10 cellular contexts compared by ENCODE assay signal in the genomic region with DNA sequence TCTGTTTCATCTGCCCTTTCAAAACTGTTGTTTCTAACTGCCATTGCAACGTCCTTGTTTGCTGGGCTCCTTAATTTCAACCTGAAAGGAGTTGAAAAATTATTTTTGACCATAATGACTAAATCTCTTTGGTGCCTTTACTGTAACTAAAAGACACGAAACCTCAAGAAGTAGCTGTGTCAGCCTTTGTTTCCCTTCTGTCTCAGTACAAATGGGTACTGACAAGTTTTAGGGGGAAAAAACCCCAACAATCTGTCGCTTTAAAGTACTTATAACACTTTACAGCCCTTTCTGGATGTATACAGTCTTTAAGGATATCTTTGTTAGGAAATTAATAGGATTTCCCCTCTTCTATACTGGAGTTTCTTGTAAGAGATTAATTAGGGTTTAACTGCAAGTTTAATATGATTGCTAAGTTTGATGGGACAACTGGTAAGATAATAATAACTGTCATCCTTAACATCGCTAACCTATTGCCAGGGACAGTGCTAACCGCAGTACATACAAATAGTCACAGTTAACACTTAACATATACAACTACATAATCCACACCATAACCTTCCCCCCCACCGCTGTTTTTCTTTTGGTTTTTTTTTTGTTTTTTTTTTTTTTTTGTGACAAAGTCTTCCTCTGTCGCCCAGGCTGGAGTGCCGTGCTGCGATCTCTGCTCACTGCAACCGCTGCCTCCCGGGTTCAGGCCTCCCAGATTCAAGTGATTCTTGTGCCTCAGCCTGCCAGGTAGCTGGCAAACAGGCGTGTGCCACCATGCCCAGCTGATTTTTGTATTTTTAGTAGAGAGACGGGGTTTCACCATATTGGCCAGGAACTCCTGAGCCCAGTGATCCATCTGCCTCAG. TPM values are rescaled to one million over a fixed set of nuclear protein-coding genes. Genes with fewer than 3 reads are reported as not detected.
DNase-seq lines count a peak whose midpoint lies in the region; ATAC-seq and TF ChIP-seq lines count a peak whose summit lies in the region.
"Had no signal": no experiment of that assay in that cellular context is flagged by ENCODE, and none has a peak within 500 bp of the region (broad histone marks: within the 10 kb centered on the region; RNA-seq: fewer than 3 reads in every experiment).

No MANE protein-coding gene starts in this region.

- RAD21 ChIA-PET in HCT116 (lab: Charles Lee; ENCODE audit: low non-redundant PET in 1 of 2, low total read pairs in 2 of 2, uncharacterized antibody in 2 of 2, unreplicated experiment in 2 of 2): no interaction called here

- no peaks in the 10 kb centered on the region for H3K9me3 ChIP-seq in HCT116 (ENCODE audit: control insufficient read depth in 1 of 2, insufficient read depth in 1 of 2, low read depth in 1 of 2, low read length in 2 of 2)
- no peaks in the 10 kb centered on the region for H3K9me3 ChIP-seq in hepatocyte (ENCODE audit: low read depth)
- no peaks in the 10 kb centered on the region for H3K9me3 ChIP-seq in Peyer's patch

- H3K9me3 Mint-ChIP-seq in activated naive CD8-positive, alpha-beta T cell (ENCODE audit: low read depth): no peaks in the 10 kb centered on the region
- H3K9me3 Mint-ChIP-seq: activated naive CD8-positive, alpha-beta T cell treated with anti-CD3 and anti-CD28 coated beads, Interleukin-2, amount 10 ng/mL, durations not matched to agents 7 days and 5 days had no signal

- intact Hi-C loops in HCT116 (cut with micrococcal nuclease): loop anchor here (10.0 kb wide), 1 partner anchor 295 kb away; no protein-coding TSS in a partner anchor

- TF ChIP-seq CTCF in HCT116 (IDR thresholded peaks at IDR 0.05 in 2 of 3, conservative IDR thresholded peaks at IDR 0.05 in 1 of 3; ENCODE audit: borderline replicate concordance in 1 of 3, insufficient read depth in 1 of 3, low read depth in 2 of 3, low read length in 2 of 3): no peak
- TF ChIP-seq CTCF in hepatocyte (IDR thresholded peaks at IDR 0.05; ENCODE audit: poor library complexity): no peak
- TF ChIP-seq CTCF in Peyer's patch (IDR thresholded peaks at IDR 0.05): no peak

- peak overlapping the region; percentile 66 for H3K4me3 Mint-ChIP-seq in activated naive CD8-positive, alpha-beta T cell

- no peak for TF ChIP-seq POLR2A in HCT116 (IDR thresholded peaks at IDR 0.05; ENCODE audit: borderline replicate concordance, extremely low read depth, insufficient read depth, insufficient read length)
- TF ChIP-seq POLR2A in Peyer's patch (IDR thresholded peaks at IDR 0.05): no peak

- H3K79me2 ChIP-seq in HCT116 (ENCODE audit: insufficient read depth, low read length): no peaks in the 10 kb centered on the region
- H3K79me2 ChIP-seq in hepatocyte: peaks cover 24% of the 10 kb centered on the region

- TF ChIP-seq RAD21 in HCT116 (IDR thresholded peaks at IDR 0.05; ENCODE audit: low read depth): no peak

- H3K4me3 ChIP-seq in HCT116 (replicated peaks in 1 of 2; ENCODE audit: low read depth in 1 of 2, low read length in 2 of 2) (peak overlapping the region; percentile 50 to 58; a peak in 2 of 4 replicates), hepatocyte (peak overlapping the region; percentile 49), skin epidermis (peak overlapping the region in 3 of 7 experiments; percentile 27 to 46 (median 41)), Peyer's patch (no peak overlapping the region)

- peaks cover 62% of the 10 kb centered on the region for H3K27me3 Mint-ChIP-seq in activated naive CD8-positive, alpha-beta T cell

- 62% methylated on average over 13 of the region's 13 CpGs for WGBS in hepatocyte (ENCODE audit: low lambda C conversion rate, missing lambda C conversion rate)

- H3K27ac Mint-ChIP-seq in activated naive CD8-positive, alpha-beta T cell: no peak overlapping the region
- H3K27ac Mint-ChIP-seq: activated naive CD8-positive, alpha-beta T cell treated with anti-CD3 and anti-CD28 coated beads, Interleukin-2, amount 10 ng/mL, durations not matched to agents 7 days and 5 days had no signal

- no peak overlapping the region for H3K9ac ChIP-seq in HCT116 (ENCODE audit: low read length)

- H3K36me3 ChIP-seq in HCT116 (ENCODE audit: control insufficient read depth in 1 of 2, insufficient read depth in 2 of 2, low read length in 2 of 2) (no peaks in the 10 kb centered on the region), hepatocyte (replicated peaks; ENCODE audit: insufficient read depth, low read depth) (no peaks in the 10 kb centered on the region), Peyer's patch (no peaks in the 10 kb centered on the region)

- no TSS peak for BruUV-seq in HCT116 (replicated peaks; lab: Mats Ljungman, UMichigan)

- peaks cover 3% of the 10 kb centered on the region for H3K36me3 Mint-ChIP-seq in activated naive CD8-positive, alpha-beta T cell
- H3K36me3 Mint-ChIP-seq: activated naive CD8-positive, alpha-beta T cell treated with anti-CD3 and anti-CD28 coated beads, Interleukin-2, amount 10 ng/mL, durations not matched to agents 7 days and 5 days had no signal

- H3K27me3 ChIP-seq in HCT116 (ENCODE audit: insufficient read depth, low read length) (no peaks in the 10 kb centered on the region), hepatocyte (no peaks in the 10 kb centered on the region), Peyer's patch (no peaks in the 10 kb centered on the region)

- H3K4me1 Mint-ChIP-seq in activated naive CD8-positive, alpha-beta T cell (ENCODE audit: low read depth): peaks cover 24% of the 10 kb centered on the region

- CTCF ChIA-PET in HCT116 (lab: Charles Lee): interaction anchor here (0.7 to 2.5 kb wide), 2 partner anchors 17 to 38 kb away, joined by 4 to 12 read pairs; no protein-coding TSS in a partner anchor

- H3K9me2 ChIP-seq in HCT116 (ENCODE audit: insufficient read depth): no peaks in the 10 kb centered on the region
- no peaks in the 10 kb centered on the region for H3K9me2 ChIP-seq in hepatocyte (replicated peaks; ENCODE audit: insufficient read depth)

- H3K27ac ChIP-seq in HCT116 (ENCODE audit: low read depth, low read length): no peak overlapping the region
- H3K27ac ChIP-seq in hepatocyte: peak overlapping the region; percentile 81
- peak overlapping the region in 12 of 21 experiments; percentile 5 to 62 (median 28) for H3K27ac ChIP-seq in skin epidermis
- peak overlapping the region in 1 of 4 donors; percentile 19 for H3K27ac ChIP-seq in Peyer's patch

- peaks cover 35 to 40% of the 10 kb centered on the region in 2 experiments for H3K4me1 ChIP-seq in HCT116 (ENCODE audit: control insufficient read depth in 1 of 2, insufficient read depth in 2 of 2, low read length in 2 of 2)
- peaks cover 42% of the 10 kb centered on the region for H3K4me1 ChIP-seq in hepatocyte (ENCODE audit: insufficient read depth)
- H3K4me1 ChIP-seq in Peyer's patch: peaks cover 0 to 13% (median 0%) of the 10 kb centered on the region in 4 donors

- no peaks in the 10 kb centered on the region for H4K20me1 ChIP-seq in HCT116 (ENCODE audit: insufficient read depth)
- no peaks in the 10 kb centered on the region for H4K20me1 ChIP-seq in hepatocyte (ENCODE audit: insufficient read depth, poor library complexity, severe bottlenecking)

- no peak for ATAC-seq in HCT116

- DNase-seq in HCT116 (ENCODE audit: low read depth, low spot score): no peak
- no peak for DNase-seq in hepatocyte (ENCODE audit: low spot score)
- no peak for DNase-seq in NCI-H1417 treated with DMSO at 0.1 percent for 48 hours (lab: John Stamatoyannopoulos, UW)
- no peak for DNase-seq in stimulated activated CD4-positive, alpha-beta T cell treated with anti-CD3 and anti-CD28 coated beads, Interleukin-4, amount 100 ng/mL, for 1 hour
- no peak for DNase-seq in Peyer's patch
- DNase-seq in NCI-H1105 (lab: John Stamatoyannopoulos, UW): no peak
- DNase-seq: activated naive CD8-positive, alpha-beta T cell treated with anti-CD3 and anti-CD28 coated beads, Interleukin-2, amount 10 ng/mL, durations not matched to agents 7 days and 5 days; NCI-H2107 had no signal

- peak overlapping the region; percentile 82 for H3K4me2 ChIP-seq in HCT116 (ENCODE audit: low read length)
- peak overlapping the region; percentile 81 for H3K4me2 ChIP-seq in hepatocyte

- POLR2A ChIA-PET in HCT116 (lab: Charles Lee): no interaction called here

- no peak overlapping the region for H2AFZ ChIP-seq in HCT116 (ENCODE audit: low read depth, low read length, poor library complexity, severe bottlenecking)
- peak overlapping the region; percentile 36 for H2AFZ ChIP-seq in hepatocyte

TF ChIP-seq in HCT116, 20 proteins besides CTCF, POLR2A, EP300 and RAD21:
- no peak for TF ChIP-seq SRF (IDR thresholded peaks at IDR 0.05; ENCODE audit: low read depth)

RNA-seq across cellular contexts. Expression of a gene that starts 1.7 kb away (rescaled TPM):
- total RNA-seq in HCT116 (2021; ENCODE audit: unreplicated experiment) (5.6 TPM), hepatocyte (23.6 and 35.7 TPM in 2 replicates), Peyer's patch (10 to 100 TPM in 1 of 4 donors, 1 to 10 TPM in 3; 1.1 to 38.0 (median 1.4) TPM)
- 0.79 and 1.7 TPM in 2 replicates for polyA plus RNA-seq in HCT116 (2012)
- polyA plus RNA-seq in hepatocyte: 24.9 and 27.4 TPM in 2 replicates
- total RNA-seq: activated naive CD8-positive, alpha-beta T cell treated with anti-CD3 and anti-CD28 coated beads, Interleukin-2, amount 10 ng/mL, durations not matched to agents 7 days and 5 days had no signal

RNA-seq across cellular contexts. Expression of a gene that starts 41.3 kb away (rescaled TPM):
- 27.6 TPM for total RNA-seq in HCT116 (2021; ENCODE audit: unreplicated experiment)
- polyA plus RNA-seq in HCT116 (2012): 8.0 and 9.4 TPM in 2 replicates
- total RNA-seq in hepatocyte: 16.2 and 16.8 TPM in 2 replicates
- polyA plus RNA-seq in hepatocyte: 11.1 and 14.8 TPM in 2 replicates
- 100 to 1,000 TPM in 1 of 4 donors, 10 to 100 TPM in 3; 11.0 to 105 (median 13.4) TPM for total RNA-seq in Peyer's patch

Comparison
In these comparisons a context has a peak if more than half of its experiments do, and no peak if none do; other contexts are left out.
1. H3K4me3 ChIP-seq: peak in HCT116 (2 of 2) and hepatocyte (single experiment); none in Peyer's patch (0 of 4).